In the genomic region with DNA sequence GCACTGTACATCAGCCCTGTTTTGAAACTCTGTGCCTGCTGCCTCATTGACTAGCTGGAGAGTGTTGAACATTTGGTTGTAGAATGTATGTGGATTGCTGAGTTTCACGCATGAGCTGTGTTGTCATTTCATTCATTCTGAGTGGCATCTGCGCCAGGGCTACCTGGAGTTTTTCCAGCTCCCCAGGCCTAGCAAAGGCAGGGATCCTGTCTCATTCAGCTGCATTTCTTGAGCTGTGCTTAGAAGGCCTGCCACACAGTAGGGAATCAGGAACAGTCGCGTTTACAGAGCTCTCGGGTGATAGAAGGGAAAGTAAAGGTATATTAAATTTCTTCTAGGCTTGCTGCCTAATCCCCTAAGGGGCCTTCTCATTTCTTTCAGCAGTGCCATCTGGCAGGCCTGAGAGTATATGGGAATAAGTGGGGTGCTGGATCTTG, we compare ENCODE assay signal across 10 cellular contexts. TPM values are rescaled to one million over a fixed set of nuclear protein-coding genes. Genes with fewer than 3 reads are reported as not detected.
A peak's percentile ranks its signal among the peaks of the same experiment; 100 is the strongest.
DNase-seq lines count a peak whose midpoint lies in the region; ATAC-seq and TF ChIP-seq lines count a peak whose summit lies in the region.
"Had no signal": no experiment of that assay in that cellular context is flagged by ENCODE, and none has a peak within 500 bp of the region (broad histone marks: within the 10 kb centered on the region; RNA-seq: fewer than 3 reads in every experiment).

No MANE protein-coding gene starts in this region.

- peaks cover 9 to 16% of the 10 kb centered on the region in 2 donors for H3K4me1 ChIP-seq in neuronal stem cell (ENCODE audit: control insufficient read depth in 2 of 2, insufficient read depth in 1 of 2, low read depth in 1 of 2, low read length in 2 of 2)

- H3K18ac ChIP-seq in neuronal stem cell (ENCODE audit: low read length) = no peak overlapping the region

- H3K27ac ChIP-seq in neural cell (ENCODE audit: low read length) = peak overlapping the region; percentile 70
- H3K27ac ChIP-seq in neuronal stem cell (replicated peaks; ENCODE audit: low read length) = no peak overlapping the region

- no peak overlapping the region for H3K4me3 Mint-ChIP-seq in activated T-helper 17 cell treated with anti-CD3 and anti-CD28 coated beads, Interleukin-2, amount 50 U/mL, for 72 hours
- H3K4me3 Mint-ChIP-seq: CD4-positive, alpha-beta T cell had no signal

- H2BK5ac ChIP-seq in neuronal stem cell (ENCODE audit: low read length) = no peak overlapping the region

- peaks cover 6% of the 10 kb centered on the region for H3K79me2 ChIP-seq in neural cell (replicated peaks; ENCODE audit: insufficient read depth, low read length)

- TF ChIP-seq CTCF in neural cell (IDR thresholded peaks at IDR 0.05; ENCODE audit: poor library complexity, severe bottlenecking) = no peak

- TF ChIP-seq EP300 in neural cell (conservative IDR thresholded peaks at IDR 0.05; ENCODE audit: poor library complexity, severe bottlenecking) = peak; percentile 81

- no peak overlapping the region for H3K4ac ChIP-seq in neuronal stem cell (ENCODE audit: low read length)

- peak overlapping the region; percentile 23 for H3K27ac Mint-ChIP-seq in activated T-helper 17 cell treated with anti-CD3 and anti-CD28 coated beads, Interleukin-2, amount 50 U/mL, for 72 hours
- H3K27ac Mint-ChIP-seq: CD4-positive, alpha-beta T cell had no signal

- H3K14ac ChIP-seq in neuronal stem cell (ENCODE audit: low read length) = no peak overlapping the region

- WGBS in neuronal stem cell (ENCODE audit: extremely low coverage in 2 of 2, insufficient read length in 2 of 2, insufficient replicate concordance in 1 of 2), 2 donors = no CpG with 5 or more reads among the region's 5 CpGs

- no peak overlapping the region for H3K23ac ChIP-seq in neuronal stem cell (ENCODE audit: low read depth, low read length, poor library complexity)

- no peaks in the 10 kb centered on the region for H3K27me3 Mint-ChIP-seq in activated T-helper 17 cell treated with anti-CD3 and anti-CD28 coated beads, Interleukin-2, amount 50 U/mL, for 72 hours
- H3K27me3 Mint-ChIP-seq: CD4-positive, alpha-beta T cell had no signal

- H3K9me3 ChIP-seq in neural cell (ENCODE audit: low read length) (no peaks in the 10 kb centered on the region), neuronal stem cell (replicated peaks in 1 of 2; ENCODE audit: control insufficient read depth in 2 of 2, insufficient read depth in 1 of 2, low read depth in 1 of 2, low read length in 2 of 2) (no peaks in the 10 kb centered on the region)

- H2AFZ ChIP-seq in neural cell (ENCODE audit: low read depth, low read length) = no peak overlapping the region
- no peak overlapping the region for H2AFZ ChIP-seq in neuronal stem cell (ENCODE audit: low read length)

- H3K27me3 ChIP-seq in neural cell (ENCODE audit: insufficient read depth, low read depth, low read length) (no peaks in the 10 kb centered on the region), neuronal stem cell (ENCODE audit: control insufficient read depth in 3 of 3, insufficient read depth in 3 of 3, low read depth in 1 of 3, low read length in 3 of 3) (no peaks in the 10 kb centered on the region)

- H3K36me3 ChIP-seq in neural cell (ENCODE audit: insufficient read depth, low read length) (no peaks in the 10 kb centered on the region), neuronal stem cell (replicated peaks in 1 of 2; ENCODE audit: control insufficient read depth in 2 of 2, insufficient read depth in 2 of 2, low read length in 2 of 2) (no peaks in the 10 kb centered on the region)

- no peak overlapping the region for H4K8ac ChIP-seq in neuronal stem cell (ENCODE audit: low read depth, low read length)

- no peaks in the 10 kb centered on the region for H3K79me1 ChIP-seq in neuronal stem cell (ENCODE audit: low read depth, low read length)

- H3K4me3 ChIP-seq in neural cell (ENCODE audit: low read length) (peak overlapping the region; percentile 18), neuronal stem cell (ENCODE audit: low read length in 2 of 2) (no peak overlapping the region)

- peaks cover 42% of the 10 kb centered on the region for H3K4me1 Mint-ChIP-seq in activated T-helper 17 cell treated with anti-CD3 and anti-CD28 coated beads, Interleukin-2, amount 50 U/mL, for 72 hours

- ATAC-seq in activated T-helper 17 cell treated with anti-CD3 and anti-CD28 coated beads, Interleukin-2, amount 50 U/mL, for 72 hours (replicated peaks) = no peak
- no peak for ATAC-seq in HG03108 (IDR thresholded peaks at IDR 0.05; ENCODE audit: unreplicated experiment)
- no peak for ATAC-seq in HG02870 (IDR thresholded peaks at IDR 0.05; ENCODE audit: unreplicated experiment)

- H3K36me3 Mint-ChIP-seq in activated T-helper 17 cell treated with anti-CD3 and anti-CD28 coated beads, Interleukin-2, amount 50 U/mL, for 72 hours (ENCODE audit: low read depth) = peaks cover 49% of the 10 kb centered on the region

- DNase-seq in DMS 273 treated with DMSO at 0.1 percent for 48 hours (lab: John Stamatoyannopoulos, UW) (peak; percentile 95), NCI-H2107 (lab: John Stamatoyannopoulos, UW) (peak; percentile 71), neuronal stem cell (ENCODE audit: low spot score) (no peak), COR-L47 (lab: John Stamatoyannopoulos, UW) (no peak)
- DNase-seq: CD4-positive, alpha-beta T cell; OCI-M1 had no signal

- H3K4me2 ChIP-seq in neural cell (ENCODE audit: low read length) (peak overlapping the region; percentile 25), neuronal stem cell (ENCODE audit: insufficient read depth, low read length, poor library complexity, severe bottlenecking) (no peak overlapping the region)

- H3K9me2 ChIP-seq in neural cell (ENCODE audit: insufficient read depth, low read length) = no peaks in the 10 kb centered on the region

- peaks cover under 1% of the 10 kb centered on the region for H3F3A ChIP-seq in neural cell (ENCODE audit: insufficient read depth, low read length, poor library complexity, severe bottlenecking)

- H4K20me1 ChIP-seq in neural cell (ENCODE audit: insufficient read depth) = no peaks in the 10 kb centered on the region

- H2BK120ac ChIP-seq in neuronal stem cell (ENCODE audit: low read depth, low read length) = no peak overlapping the region

- H2AK5ac ChIP-seq in neuronal stem cell (ENCODE audit: low read depth, low read length) = no peak overlapping the region

- H4K91ac ChIP-seq in neuronal stem cell (ENCODE audit: low read depth, low read length, poor library complexity) = no peak overlapping the region

- H3K9me3 Mint-ChIP-seq in activated T-helper 17 cell treated with anti-CD3 and anti-CD28 coated beads, Interleukin-2, amount 50 U/mL, for 72 hours = no peaks in the 10 kb centered on the region
- H3K9me3 Mint-ChIP-seq: CD4-positive, alpha-beta T cell had no signal

- H2BK15ac ChIP-seq in neuronal stem cell (ENCODE audit: low read length) = no peak overlapping the region

- H3K9ac ChIP-seq in neural cell (ENCODE audit: low read length) (peak overlapping the region; percentile 41), neuronal stem cell (ENCODE audit: low read depth, low read length, poor library complexity) (no peak overlapping the region)

- no peak for TF ChIP-seq RAD21 in neural cell (conservative IDR thresholded peaks at IDR 0.05)

- no peak overlapping the region for H2BK12ac ChIP-seq in neuronal stem cell (ENCODE audit: low read length)

TF ChIP-seq in neural cell, 6 proteins besides CTCF, POLR2A, EP300 and RAD21:
- TF ChIP-seq EZH2 (IDR thresholded peaks at IDR 0.05; ENCODE audit: borderline replicate concordance, insufficient read depth, low read length, poor library complexity, severe bottlenecking) (no peak), POLR2AphosphoS5 (IDR thresholded peaks at IDR 0.05) (peak; percentile 45), SMC3 (conservative IDR thresholded peaks at IDR 0.05; ENCODE audit: poor library complexity) (peak; percentile 16), MXI1 (conservative IDR thresholded peaks at IDR 0.05; ENCODE audit: poor library complexity, severe bottlenecking) (peak; percentile 37), TAF1 (IDR thresholded peaks at IDR 0.05; ENCODE audit: low read depth) (no peak)
- TF ChIP-seq, protein P1, sequence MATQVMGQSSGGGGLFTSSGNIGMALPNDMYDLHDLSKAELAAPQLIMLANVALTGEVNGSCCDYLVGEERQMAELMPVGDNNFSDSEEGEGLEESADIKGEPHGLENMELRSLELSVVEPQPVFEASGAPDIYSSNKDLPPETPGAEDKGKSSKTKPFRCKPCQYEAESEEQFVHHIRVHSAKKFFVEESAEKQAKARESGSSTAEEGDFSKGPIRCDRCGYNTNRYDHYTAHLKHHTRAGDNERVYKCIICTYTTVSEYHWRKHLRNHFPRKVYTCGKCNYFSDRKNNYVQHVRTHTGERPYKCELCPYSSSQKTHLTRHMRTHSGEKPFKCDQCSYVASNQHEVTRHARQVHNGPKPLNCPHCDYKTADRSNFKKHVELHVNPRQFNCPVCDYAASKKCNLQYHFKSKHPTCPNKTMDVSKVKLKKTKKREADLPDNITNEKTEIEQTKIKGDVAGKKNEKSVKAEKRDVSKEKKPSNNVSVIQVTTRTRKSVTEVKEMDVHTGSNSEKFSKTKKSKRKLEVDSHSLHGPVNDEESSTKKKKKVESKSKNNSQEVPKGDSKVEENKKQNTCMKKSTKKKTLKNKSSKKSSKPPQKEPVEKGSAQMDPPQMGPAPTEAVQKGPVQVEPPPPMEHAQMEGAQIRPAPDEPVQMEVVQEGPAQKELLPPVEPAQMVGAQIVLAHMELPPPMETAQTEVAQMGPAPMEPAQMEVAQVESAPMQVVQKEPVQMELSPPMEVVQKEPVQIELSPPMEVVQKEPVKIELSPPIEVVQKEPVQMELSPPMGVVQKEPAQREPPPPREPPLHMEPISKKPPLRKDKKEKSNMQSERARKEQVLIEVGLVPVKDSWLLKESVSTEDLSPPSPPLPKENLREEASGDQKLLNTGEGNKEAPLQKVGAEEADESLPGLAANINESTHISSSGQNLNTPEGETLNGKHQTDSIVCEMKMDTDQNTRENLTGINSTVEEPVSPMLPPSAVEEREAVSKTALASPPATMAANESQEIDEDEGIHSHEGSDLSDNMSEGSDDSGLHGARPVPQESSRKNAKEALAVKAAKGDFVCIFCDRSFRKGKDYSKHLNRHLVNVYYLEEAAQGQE (IDR thresholded peaks at IDR 0.05; ENCODE audit: borderline replicate concordance) = peak; percentile 63

RNA-seq across cellular contexts. Expression of a gene that starts 44.3 kb away (rescaled TPM):
- 10 to 100 TPM; 36.1 to 52.8 TPM for total RNA-seq in activated T-helper 17 cell treated with anti-CD3 and anti-CD28 coated beads, Interleukin-2, amount 50 U/mL, for 72 hours
- 8.6 and 9.3 TPM in 2 replicates for polyA plus RNA-seq in neural cell
- polyA minus RNA-seq in neural cell = 39.7 and 40.3 TPM in 2 replicates
- 12.6 TPM for polyA plus RNA-seq in neuronal stem cell (2013, experiment 1 of 2)
- polyA plus RNA-seq in neuronal stem cell (2013, experiment 2 of 2) = 12.9 TPM

Comparison
In these comparisons a context has a peak if more than half of its experiments do, and no peak if none do; other contexts are left out.
1. DNase-seq: peak in DMS 273 treated with DMSO at 0.1 percent for 48 hours (single experiment) and NCI-H2107 (single experiment); none in neuronal stem cell (single experiment) and COR-L47 (single experiment).